ENCODE assay signal across 14 cellular contexts in genomic region chr6:36038120-36038876, GRCh38. TPM values are rescaled to one million over a fixed set of nuclear protein-coding genes. Genes with fewer than 3 reads are reported as not detected.
DNase-seq lines count a peak whose midpoint lies in the region; ATAC-seq and TF ChIP-seq lines count a peak whose summit lies in the region.
"Had no signal": no experiment of that assay in that cellular context is flagged by ENCODE, and none has a peak within 500 bp of the region (broad histone marks: within the 10 kb centered on the region; RNA-seq: fewer than 3 reads in every experiment).

No MANE protein-coding gene starts in this region.

- DNase-seq in activated naive CD4-positive, alpha-beta T cell treated with Interleukin-2 at 50 U/mL for 16 hours = no peak
- no peak for DNase-seq in central memory CD8-positive, alpha-beta T cell (ENCODE audit: low spot score in 2 of 2)
- DNase-seq in memory B cell (ENCODE audit: low spot score in 2 of 2) (no peak), upper lobe of left lung (no peak), foreskin melanocyte (no peak)
- DNase-seq: amniotic stem cell, NCI-H1417, T-helper 2 cell had no signal

- no peaks in the 10 kb centered on the region for H3K27me3 Mint-ChIP-seq in activated naive CD4-positive, alpha-beta T cell treated with anti-CD3 and anti-CD28 coated beads, Interleukin-2, amount 50 U/mL, for 24 hours
- no peaks in the 10 kb centered on the region for H3K27me3 Mint-ChIP-seq in central memory CD8-positive, alpha-beta T cell
- no peaks in the 10 kb centered on the region for H3K27me3 Mint-ChIP-seq in memory B cell
- H3K27me3 Mint-ChIP-seq: stimulated activated naive CD8-positive, alpha-beta T cell treated with anti-CD3 and anti-CD28 coated beads, Interleukin-15, Interleukin-2, amounts not matched to agents 100 ng/mL and 50 ng/mL, for 24 hours had no signal

- ATAC-seq in central memory CD8-positive, alpha-beta T cell (replicated peaks; ENCODE audit: extremely low read depth, poor library complexity, severe bottlenecking) = no peak
- ATAC-seq in memory B cell (ENCODE audit: low read depth) (no peak), upper lobe of left lung (ENCODE audit: low FRiP score in 2 of 2) (peak; percentile 40 to 53), GM18858 (IDR thresholded peaks at IDR 0.05; ENCODE audit: unreplicated experiment) (no peak), HG03520 (IDR thresholded peaks at IDR 0.05; ENCODE audit: unreplicated experiment) (no peak)

- no peak overlapping the region for H3K4me3 ChIP-seq in upper lobe of left lung

- H3K36me3 Mint-ChIP-seq in activated naive CD4-positive, alpha-beta T cell treated with anti-CD3 and anti-CD28 coated beads, Interleukin-2, amount 50 U/mL, for 24 hours = peaks cover 10% of the 10 kb centered on the region
- H3K36me3 Mint-ChIP-seq in central memory CD8-positive, alpha-beta T cell (ENCODE audit: insufficient read depth) = peaks cover 12% of the 10 kb centered on the region
- peaks cover 6% of the 10 kb centered on the region for H3K36me3 Mint-ChIP-seq in memory B cell

- TF ChIP-seq EP300 in upper lobe of left lung (IDR thresholded peaks at IDR 0.05) = no peak

- H3K27me3 ChIP-seq in upper lobe of left lung = no peaks in the 10 kb centered on the region

- peak overlapping the region; percentile 68 for H3K4me3 Mint-ChIP-seq in activated naive CD4-positive, alpha-beta T cell treated with anti-CD3 and anti-CD28 coated beads, Interleukin-2, amount 50 U/mL, for 24 hours
- peak overlapping the region; percentile 2 for H3K4me3 Mint-ChIP-seq in central memory CD8-positive, alpha-beta T cell
- peak overlapping the region; percentile 24 for H3K4me3 Mint-ChIP-seq in memory B cell
- H3K4me3 Mint-ChIP-seq: stimulated activated naive CD8-positive, alpha-beta T cell treated with anti-CD3 and anti-CD28 coated beads, Interleukin-15, Interleukin-2, amounts not matched to agents 100 ng/mL and 50 ng/mL, for 24 hours had no signal

- WGBS in upper lobe of left lung, 2 donors = 47 to 51% methylated on average over 4 of the region's 4 CpGs

- H3K9me3 Mint-ChIP-seq in activated naive CD4-positive, alpha-beta T cell treated with anti-CD3 and anti-CD28 coated beads, Interleukin-2, amount 50 U/mL, for 24 hours = no peaks in the 10 kb centered on the region
- no peaks in the 10 kb centered on the region for H3K9me3 Mint-ChIP-seq in central memory CD8-positive, alpha-beta T cell
- H3K9me3 Mint-ChIP-seq in memory B cell = no peaks in the 10 kb centered on the region
- H3K9me3 Mint-ChIP-seq: stimulated activated naive CD8-positive, alpha-beta T cell treated with anti-CD3 and anti-CD28 coated beads, Interleukin-15, Interleukin-2, amounts not matched to agents 100 ng/mL and 50 ng/mL, for 24 hours had no signal

- H3K27ac ChIP-seq in upper lobe of left lung = peak overlapping the region in 1 of 4 donors; percentile 35
- H3K27ac ChIP-seq: epithelial cell of prostate had no signal

- H3K4me1 ChIP-seq in upper lobe of left lung = peaks cover 49 to 67% (median 63%) of the 10 kb centered on the region in 4 donors

- H3K9me3 ChIP-seq in upper lobe of left lung = no peaks in the 10 kb centered on the region

- TF ChIP-seq POLR2A in upper lobe of left lung (IDR thresholded peaks at IDR 0.05) = no peak

- no peak for TF ChIP-seq CTCF in upper lobe of left lung (IDR thresholded peaks at IDR 0.05)

- H3K36me3 ChIP-seq in upper lobe of left lung = no peaks in the 10 kb centered on the region

- H3K4me1 Mint-ChIP-seq in activated naive CD4-positive, alpha-beta T cell treated with anti-CD3 and anti-CD28 coated beads, Interleukin-2, amount 50 U/mL, for 24 hours = peaks cover 81% of the 10 kb centered on the region
- peaks cover 73% of the 10 kb centered on the region for H3K4me1 Mint-ChIP-seq in central memory CD8-positive, alpha-beta T cell
- peaks cover 36% of the 10 kb centered on the region for H3K4me1 Mint-ChIP-seq in memory B cell

- H3K27ac Mint-ChIP-seq in activated naive CD4-positive, alpha-beta T cell treated with anti-CD3 and anti-CD28 coated beads, Interleukin-2, amount 50 U/mL, for 24 hours = peak overlapping the region; percentile 42
- peak overlapping the region; percentile 33 for H3K27ac Mint-ChIP-seq in central memory CD8-positive, alpha-beta T cell (ENCODE audit: low read depth)
- H3K27ac Mint-ChIP-seq in memory B cell = peak overlapping the region; percentile 64
- H3K27ac Mint-ChIP-seq: stimulated activated naive CD8-positive, alpha-beta T cell treated with anti-CD3 and anti-CD28 coated beads, Interleukin-15, Interleukin-2, amounts not matched to agents 100 ng/mL and 50 ng/mL, for 24 hours had no signal

RNA-seq across cellular contexts. Expression of gene MAPK14, which starts 10.7 kb away (rescaled TPM):
- 10 to 100 TPM; 39.8 to 96.3 (median 70.8) TPM for total RNA-seq in upper lobe of left lung

RNA-seq across cellular contexts. Expression of gene SLC26A8, which starts 13.9 kb away (rescaled TPM):
- total RNA-seq in upper lobe of left lung = 1 to 10 TPM in 1 of 6 donors, under 1 TPM in 5; under 0.01 to 1.5 (median 0.80) TPM
- total RNA-seq: activated CD8-positive, alpha-beta memory T cell treated with anti-CD3 and anti-CD28 coated beads for 36 hours had no signal

Comparison
In these comparisons a context has a peak if more than half of its experiments do, and no peak if none do; other contexts are left out.
1. H3K4me3 Mint-ChIP-seq: peak in every context shown above with its lines; median percentile 68 in activated naive CD4-positive, alpha-beta T cell treated with anti-CD3 and anti-CD28 coated beads, Interleukin-2, amount 50 U/mL, for 24 hours; 24 in memory B cell; 2 in central memory CD8-positive, alpha-beta T cell.
2. ATAC-seq: peak in upper lobe of left lung (2 of 2); none in central memory CD8-positive, alpha-beta T cell (single experiment), memory B cell (single experiment), GM18858 (single experiment) and HG03520 (single experiment).
3. Peak in every context shown above with its lines, with median percentiles within 50 percentile points of each other: H3K27ac Mint-ChIP-seq.